ENCODE assay signal across 9 cellular contexts in the genomic region with DNA sequence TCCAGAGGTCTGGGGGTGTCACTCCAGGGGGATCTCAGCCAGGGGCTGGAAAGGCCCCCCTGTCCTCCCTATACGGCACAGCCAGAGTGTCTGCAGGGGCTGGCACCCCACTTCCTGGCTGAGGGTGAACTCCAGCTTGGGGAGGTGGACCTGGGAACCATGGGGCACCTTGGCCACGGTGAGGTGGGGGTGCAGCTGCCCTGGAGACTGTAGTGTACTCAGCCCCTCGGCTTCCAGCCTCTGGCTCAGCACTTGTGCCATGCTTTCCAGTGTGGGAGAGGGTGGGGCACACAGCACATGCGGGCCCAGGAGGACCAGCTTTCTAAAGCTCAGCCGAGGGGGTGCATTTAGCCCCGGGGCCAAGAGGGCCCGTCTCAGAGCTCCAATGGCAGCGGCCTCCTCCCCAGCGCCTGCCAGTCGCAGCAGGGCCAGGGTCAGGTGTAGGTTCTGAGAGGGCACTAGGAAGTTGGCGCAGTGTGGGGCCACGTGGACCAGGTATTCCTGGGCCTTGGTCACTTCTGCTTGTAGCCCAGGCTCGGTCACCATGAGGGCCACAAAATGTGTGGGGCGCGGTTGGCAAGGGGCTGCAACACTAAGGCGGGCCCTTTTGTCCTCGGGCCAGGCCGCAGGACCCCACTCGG. TPM values are rescaled to one million over a fixed set of nuclear protein-coding genes. Genes with fewer than 3 reads are reported as not detected.
DNase-seq lines count a peak whose midpoint lies in the region; ATAC-seq and TF ChIP-seq lines count a peak whose summit lies in the region.
"Had no signal": no experiment of that assay in that cellular context is flagged by ENCODE, and none has a peak within 500 bp of the region (broad histone marks: within the 10 kb centered on the region; RNA-seq: fewer than 3 reads in every experiment).

No MANE protein-coding gene starts in this region.

- no peaks in the 10 kb centered on the region for H3K9me3 ChIP-seq in tibial artery

- peak overlapping the region; percentile 71 for H3K4me3 Mint-ChIP-seq in activated T-cell treated with anti-CD3 and anti-CD28 coated beads, Interleukin-2, amount 50 U/mL, for 4 hours
- H3K4me3 Mint-ChIP-seq in activated naive CD8-positive, alpha-beta T cell treated with anti-CD3 and anti-CD28 coated beads, Interleukin-2, amount 50 U/mL, for 24 hours, result peak overlapping the region; percentile 72

- H3K36me3 ChIP-seq in tibial artery, result peaks cover 42 to 50% (median 44%) of the 10 kb centered on the region in 3 donors

- no peaks in the 10 kb centered on the region for H3K27me3 Mint-ChIP-seq in activated T-cell treated with anti-CD3 and anti-CD28 coated beads, Interleukin-2, amount 50 U/mL, for 4 hours (ENCODE audit: low read depth)
- H3K27me3 Mint-ChIP-seq in activated naive CD8-positive, alpha-beta T cell treated with anti-CD3 and anti-CD28 coated beads, Interleukin-2, amount 50 U/mL, for 24 hours, result peaks cover 12% of the 10 kb centered on the region

- no peak for TF ChIP-seq CTCF in tibial artery (IDR thresholded peaks at IDR 0.05)

- H3K27ac ChIP-seq in tibial artery, result peak overlapping the region; percentile 92 to 99

- no peak for DNase-seq in activated T-cell treated with anti-CD3 and anti-CD28 coated beads, Interleukin-2, amount 50 U/mL, for 4 hours
- no peak for DNase-seq in activated T-cell treated with anti-CD3 and anti-CD28 coated beads, Interleukin-2, amount 50 U/mL, for 48 hours
- DNase-seq in activated naive CD8-positive, alpha-beta T cell treated with anti-CD3 and anti-CD28 coated beads, Interleukin-2, amount 50 U/mL, for 24 hours, result no peak
- DNase-seq in left colon (peak in 1 of 2 donors; percentile 53), tibial artery (peak in 1 of 2 donors; percentile 71), Kasumi-1 (lab: John Stamatoyannopoulos, UW) (no peak)
- DNase-seq in activated CD8-positive, alpha-beta memory T cell treated with anti-CD3 and anti-CD28 coated beads, Interleukin-2, amount 50 U/mL, for 48 hours, result no peak

- peak overlapping the region; percentile 64 for H3K27ac Mint-ChIP-seq in activated naive CD8-positive, alpha-beta T cell treated with anti-CD3 and anti-CD28 coated beads, Interleukin-2, amount 50 U/mL, for 24 hours

- peaks cover 31% of the 10 kb centered on the region for H3K36me3 Mint-ChIP-seq in activated T-cell treated with anti-CD3 and anti-CD28 coated beads, Interleukin-2, amount 50 U/mL, for 4 hours (ENCODE audit: insufficient read depth)
- H3K36me3 Mint-ChIP-seq in activated naive CD8-positive, alpha-beta T cell treated with anti-CD3 and anti-CD28 coated beads, Interleukin-2, amount 50 U/mL, for 24 hours (ENCODE audit: low read depth), result peaks cover 24% of the 10 kb centered on the region

- H3K4me3 ChIP-seq in tibial artery, result peak overlapping the region; percentile 62 to 85

- peaks cover 6 to 43% (median 29%) of the 10 kb centered on the region in 4 donors for H3K4me1 ChIP-seq in tibial artery

- intact Hi-C loops in left colon (cut with DNase I, micrococcal nuclease), result no loop called here
- intact Hi-C loops in tibial artery (cut with DNase I; ENCODE audit: low total_unique reads), result no loop called here

- no peak for ATAC-seq in activated T-cell treated with anti-CD3 and anti-CD28 coated beads, Interleukin-2, amount 50 U/mL, for 4 hours
- no peak for ATAC-seq in activated naive CD8-positive, alpha-beta T cell treated with anti-CD3 and anti-CD28 coated beads, Interleukin-2, amount 50 U/mL, for 24 hours
- peak; percentile 1 for ATAC-seq in left colon
- ATAC-seq in HG03457 (IDR thresholded peaks at IDR 0.05; ENCODE audit: unreplicated experiment), result no peak

- peaks cover 19% of the 10 kb centered on the region for H3K4me1 Mint-ChIP-seq in activated T-cell treated with anti-CD3 and anti-CD28 coated beads, Interleukin-2, amount 50 U/mL, for 4 hours (ENCODE audit: low read depth)
- H3K4me1 Mint-ChIP-seq in activated naive CD8-positive, alpha-beta T cell treated with anti-CD3 and anti-CD28 coated beads, Interleukin-2, amount 50 U/mL, for 24 hours, result peaks cover 39% of the 10 kb centered on the region

- no peaks in the 10 kb centered on the region for H3K27me3 ChIP-seq in tibial artery

- H3K9me3 Mint-ChIP-seq in activated T-cell treated with anti-CD3 and anti-CD28 coated beads, Interleukin-2, amount 50 U/mL, for 4 hours, result no peaks in the 10 kb centered on the region
- H3K9me3 Mint-ChIP-seq in activated naive CD8-positive, alpha-beta T cell treated with anti-CD3 and anti-CD28 coated beads, Interleukin-2, amount 50 U/mL, for 24 hours, result no peaks in the 10 kb centered on the region

RNA-seq across cellular contexts. Expression of a gene that starts 1.4 kb away (rescaled TPM):
- total RNA-seq in activated T-cell treated with anti-CD3 and anti-CD28 coated beads, Interleukin-2, amount 50 U/mL, for 4 hours, result 1 to 10 TPM; 4.8 to 5.4 (median 5.2) TPM
- total RNA-seq in left colon, result 10 to 100 TPM; 16.7 to 17.1 TPM

RNA-seq across cellular contexts. Expression of a gene that starts 10.9 kb away (rescaled TPM):
- total RNA-seq in activated T-cell treated with anti-CD3 and anti-CD28 coated beads, Interleukin-2, amount 50 U/mL, for 4 hours, result under 1 TPM in 1 of 3 donors, not detected in 2; 0.30 TPM
- 100 to 1,000 TPM; 501 to 569 TPM for total RNA-seq in left colon
- total RNA-seq: T-helper 2 cell treated with Interferon-gamma antibody and Interleukin-4, amounts not matched to agents 100 ng/mL and 5 ng/mL, for 36 hours had no signal

RNA-seq across cellular contexts. Expression of a gene that starts 13.2 kb away (rescaled TPM):
- 100 to 1,000 TPM; 138 to 157 (median 145) TPM for total RNA-seq in activated T-cell treated with anti-CD3 and anti-CD28 coated beads, Interleukin-2, amount 50 U/mL, for 4 hours
- total RNA-seq in left colon, result 100 to 1,000 TPM; 146 to 156 TPM

RNA-seq across cellular contexts. Expression of a gene that starts 40.4 kb away (rescaled TPM):
- total RNA-seq in activated T-cell treated with anti-CD3 and anti-CD28 coated beads, Interleukin-2, amount 50 U/mL, for 4 hours, result under 1 TPM; 0.35 to 0.76 (median 0.58) TPM
- total RNA-seq in left colon, result not detected

RNA-seq across cellular contexts. Expression of a gene that starts 46.9 kb away (rescaled TPM):
- under 1 TPM in 1 of 3 donors, not detected in 2; 0.46 TPM for total RNA-seq in activated T-cell treated with anti-CD3 and anti-CD28 coated beads, Interleukin-2, amount 50 U/mL, for 4 hours
- 1 to 10 TPM in 1 of 2 donors, not detected in 1; 1.1 TPM for total RNA-seq in left colon

Comparison
In these comparisons a context has a peak if more than half of its experiments do, and no peak if none do; other contexts are left out.
1. RNA of a gene that starts 10.9 kb away (total RNA-seq): 501 to 569 TPM in left colon; 0.30 TPM in activated T-cell treated with anti-CD3 and anti-CD28 coated beads, Interleukin-2, amount 50 U/mL, for 4 hours; every median in the first group is over 100 times any median in the second.